Comparison of ENCODE assay signal across 8 cellular contexts in genomic region chr10:63627881-63628296, GRCh38.
DNase-seq lines count a peak whose midpoint lies in the region; ATAC-seq, FAIRE-seq and TF ChIP-seq lines count a peak whose summit lies in the region.

No MANE protein-coding gene starts in this region.

- DNase-seq in A673 (ENCODE audit: low spot score), result peak; percentile 86
- no peak for DNase-seq in WTC11 (ENCODE audit: low spot score)
- DNase-seq in urothelium cell line (ENCODE audit: low spot score), result no peak
- no peak for DNase-seq in stimulated activated CD8-positive, alpha-beta memory T cell treated with anti-CD3 and anti-CD28 coated beads, Interleukin-4, amount 100 ng/mL, for 48 hours
- no peak for DNase-seq in activated effector memory CD4-positive, alpha-beta T cell treated with Interleukin-2 at 50 U/mL for 16 hours

- no TSS peak for BruUV-seq in A673 (replicated peaks; lab: Mats Ljungman, UMichigan)

- H3K36me3 ChIP-seq in A673 (ENCODE audit: insufficient read depth, low read length, poor library complexity, severe bottlenecking) (no peaks in the 10 kb centered on the region), HEK293 (ENCODE audit: control insufficient read depth in 2 of 2, insufficient read depth in 1 of 2, low read length in 2 of 2) (no peaks in the 10 kb centered on the region), mucosa of rectum (ENCODE audit: control insufficient read depth in 2 of 2, insufficient read depth in 2 of 2, low read length in 2 of 2) (no peaks in the 10 kb centered on the region)

- H3K36me3 Mint-ChIP-seq in WTC11, result no peaks in the 10 kb centered on the region

- peaks cover 42% of the 10 kb centered on the region for H3K4me1 ChIP-seq in A673 (ENCODE audit: insufficient read depth, low read length, poor library complexity, severe bottlenecking)
- H3K4me1 ChIP-seq in HEK293 (ENCODE audit: control insufficient read depth, insufficient read depth, low read length), result peaks cover 16% of the 10 kb centered on the region
- peaks cover 18 to 27% of the 10 kb centered on the region in 2 donors for H3K4me1 ChIP-seq in mucosa of rectum (ENCODE audit: control insufficient read depth in 2 of 2, insufficient read depth in 2 of 2, low read length in 2 of 2)

- no peaks in the 10 kb centered on the region for H3K9me3 ChIP-seq in A673 (ENCODE audit: low read depth, low read length, poor library complexity, severe bottlenecking)
- H3K9me3 ChIP-seq in HEK293 (ENCODE audit: control insufficient read depth, insufficient read depth, low read depth, low read length), result no peaks in the 10 kb centered on the region
- no peaks in the 10 kb centered on the region for H3K9me3 ChIP-seq in mucosa of rectum (ENCODE audit: control insufficient read depth in 2 of 2, low read length in 2 of 2)

- H3K27me3 Mint-ChIP-seq in WTC11 (ENCODE audit: low read depth), result no peaks in the 10 kb centered on the region

- H3K27ac ChIP-seq in A673 (ENCODE audit: low read depth, low read length, poor library complexity, severe bottlenecking), result peak overlapping the region; percentile 96
- H3K27ac ChIP-seq in HEK293 (ENCODE audit: extremely low read depth, low read depth, low read length), result peak overlapping the region; percentile 100; the same call in 1 of the 2 replicates
- peak overlapping the region; percentile 32 to 98 for H3K27ac ChIP-seq in mucosa of rectum (ENCODE audit: low read depth in 2 of 2, low read length in 2 of 2)

- peak overlapping the region; percentile 87 for H3K27ac Mint-ChIP-seq in WTC11

- H3K4me1 Mint-ChIP-seq in WTC11, result peaks cover 57% of the 10 kb centered on the region

- intact Hi-C loops in A673 (cut with micrococcal nuclease; ENCODE audit: unreplicated experiment), result loop anchor here (2.0 to 5.0 kb wide), 4 partner anchors 106 to 461 kb away; partner anchors contain the start of gene REEP3

- H3K4me3 Mint-ChIP-seq in WTC11, result no peak overlapping the region

- H3K9me3 Mint-ChIP-seq in WTC11, result no peaks in the 10 kb centered on the region

- H3K4me3 ChIP-seq in A673 (ENCODE audit: low read depth, low read length, poor library complexity, severe bottlenecking) (peak overlapping the region; percentile 61), HEK293 (ENCODE audit: low read depth, low read length) (no peak overlapping the region), mucosa of rectum (ENCODE audit: low read length in 2 of 2) (no peak overlapping the region)

- no peak for TF ChIP-seq CTCF in A673 (conservative IDR thresholded peaks at IDR 0.05; ENCODE audit: low read depth, low read length)
- no peak for TF ChIP-seq CTCF in HEK293 (tag by site-specific recombination; IDR thresholded peaks at IDR 0.05)
- no peak for TF ChIP-seq CTCF in WTC11 (IDR thresholded peaks at IDR 0.05)

- POLR2A ChIA-PET in A673 (lab: Charles Lee; ENCODE audit: low non-redundant PET), result interaction anchor here (0.5 to 0.6 kb wide), 2 partner anchors 25 to 63 kb away, joined by 3 to 8 read pairs; no protein-coding TSS in a partner anchor
- POLR2A ChIA-PET in HEK293 (lab: Yijun Ruan, JAX), result interaction anchor here (0.9 to 3.7 kb wide), 4 partner anchors 48 to 162 kb away, joined by 3 to 26 read pairs (median 14); partner anchors contain the start of genes JMJD1C and REEP3
- POLR2A ChIA-PET in WTC11 (lab: Charles Lee), result interaction anchor here (0.6 to 3.4 kb wide), 4 partner anchors 81 to 359 kb away, joined by 3 to 22 read pairs (median 4); partner anchors contain the start of gene JMJD1C

- H3K27me3 ChIP-seq in A673 (replicated peaks; ENCODE audit: insufficient read depth, low read depth, low read length, poor library complexity) (no peaks in the 10 kb centered on the region), mucosa of rectum (ENCODE audit: control insufficient read depth in 2 of 2, insufficient read depth in 2 of 2, low read length in 2 of 2) (no peaks in the 10 kb centered on the region)

- H3K9ac ChIP-seq in mucosa of rectum (ENCODE audit: low read depth in 1 of 2, low read length in 2 of 2), result peak overlapping the region in 1 of 2 donors; percentile 64

- no peak for ATAC-seq in WTC11
- ATAC-seq in GM21825 (IDR thresholded peaks at IDR 0.05; ENCODE audit: unreplicated experiment), result no peak

- no peak for FAIRE-seq in urothelium cell line (lab: Jason Lieb, UNC)

- CTCF ChIA-PET in A673 (lab: Charles Lee), result interaction anchor here (0.6 to 0.9 kb wide), 3 partner anchors 414 to 511 kb away, joined by 3 to 5 read pairs (median 4); no protein-coding TSS in a partner anchor
- CTCF ChIA-PET in HEK293 (lab: Yijun Ruan, JAX), result interaction anchor here (0.7 to 4.7 kb wide), 9 partner anchors 13 to 461 kb away, joined by 3 to 47 read pairs (median 5); no protein-coding TSS in a partner anchor
- CTCF ChIA-PET in WTC11 (lab: Charles Lee), result interaction anchor here (0.7 to 6.0 kb wide), 7 partner anchors 90 to 438 kb away, joined by 3 to 79 read pairs (median 3); no protein-coding TSS in a partner anchor

TF ChIP-seq in HEK293, 187 proteins besides CTCF, POLR2A, EP300 and RAD21 (continues in another document):
- TF ChIP-seq ZNF366 (tag by site-specific recombination; conservative IDR thresholded peaks at IDR 0.05) (peak; percentile 44; the same call in 1 of the 2 replicates), ZSCAN23 (tag by site-specific recombination; IDR thresholded peaks at IDR 0.05) (no peak), ZBTB17 (tag by site-specific recombination; IDR thresholded peaks at IDR 0.05) (no peak), FEZF1 (tag by site-specific recombination; IDR thresholded peaks at IDR 0.05) (peak; percentile 93), ZNF223 (tag by site-specific recombination; IDR thresholded peaks at IDR 0.05) (no peak), ZSCAN16 (tag by site-specific recombination; IDR thresholded peaks at IDR 0.05) (peak; percentile 82; the same call in 1 of the 2 replicates), ZNF48 (tag by site-specific recombination; IDR thresholded peaks at IDR 0.05) (no peak), ZNF623 (tag by site-specific recombination; IDR thresholded peaks at IDR 0.05) (no peak), ZNF169 (tag by site-specific recombination; IDR thresholded peaks at IDR 0.05) (no peak), ZNF777 (tag by site-specific recombination; IDR thresholded peaks at IDR 0.05; ENCODE audit: borderline replicate concordance) (no peak), ZNF174 (tag by site-specific recombination; IDR thresholded peaks at IDR 0.05) (no peak), ZNF488 (tag by site-specific recombination; IDR thresholded peaks at IDR 0.05) (0 out of 2 replicates have a peak, but pooled peaks have one; percentile 12), GLIS1 (tag by site-specific recombination; IDR thresholded peaks at IDR 0.05) (peak; percentile 99), ZNF394 (tag by site-specific recombination; IDR thresholded peaks at IDR 0.05; ENCODE audit: borderline replicate concordance) (peak; percentile 41; the same call in 1 of the 2 replicates), ZNF391 (tag by site-specific recombination; IDR thresholded peaks at IDR 0.05; ENCODE audit: borderline replicate concordance, low read depth) (no peak)

TF ChIP-seq in WTC11, 78 proteins besides CTCF, POLR2A, EP300 and RAD21:
- TF ChIP-seq FOXP1 (CRISPR knock-in tag; IDR thresholded peaks at IDR 0.05; ENCODE audit: borderline replicate concordance) (no peak), TP53 (CRISPR knock-in tag; IDR thresholded peaks at IDR 0.05) (no peak), CDX4 (CRISPR knock-in tag; IDR thresholded peaks at IDR 0.05; ENCODE audit: borderline replicate concordance) (no peak), NR3C1 (CRISPR knock-in tag; conservative IDR thresholded peaks at IDR 0.05; ENCODE audit: low read depth) (no peak), ZNF671 (CRISPR knock-in tag; IDR thresholded peaks at IDR 0.05) (no peak)
